In the genomic region with DNA sequence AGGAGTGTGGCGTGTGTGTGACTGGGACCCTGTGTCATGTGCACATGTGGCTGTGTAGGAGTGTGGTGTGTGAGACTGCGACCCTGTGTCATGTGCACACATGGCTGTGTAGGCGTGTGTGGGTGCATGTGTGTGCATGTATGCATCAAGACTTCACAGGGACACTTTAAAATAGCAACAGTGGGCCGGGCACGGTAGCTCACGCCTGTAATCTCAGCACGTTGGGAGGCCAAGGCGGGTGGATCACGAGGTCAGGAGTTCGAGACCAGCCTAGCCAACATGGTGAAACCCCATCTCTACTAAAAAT, we compare ENCODE assay signal across 13 cellular contexts. TPM values are rescaled to one million over a fixed set of nuclear protein-coding genes. Genes with fewer than 3 reads are reported as not detected.
"Had no signal": no experiment of that assay in that cellular context is flagged by ENCODE, and none has a peak within 500 bp of the region (broad histone marks: within the 10 kb centered on the region; RNA-seq: fewer than 3 reads in every experiment).

No MANE protein-coding gene starts in this region.

RNA-seq across cellular contexts. Expression of gene UTS2R, which starts 10.1 kb away (rescaled TPM):
- total RNA-seq: activated CD8-positive, alpha-beta memory T cell treated with anti-CD3 and anti-CD28 coated beads for 36 hours; activated T-cell treated with anti-CD3 and anti-CD28 coated beads, Interleukin-2, amount 50 U/mL, for 4 hours; activated T-helper 2 cell treated with anti-CD3 and anti-CD28 coated beads, Interferon-gamma antibody, Interleukin-2, Interleukin-4, amounts not matched to agents 10 μg/mL and 5 μg/mL and 100 μg/mL, durations not matched to agents 14 hours and 24 hours and 36 hours; astrocyte; colonic mucosa; endothelial cell of umbilical vein; esophagus mucosa; gastroesophageal sphincter; pulmonary artery endothelial cell; ureter had no signal
- polyA plus RNA-seq: endothelial cell of umbilical vein had no signal

RNA-seq across cellular contexts. Expression of gene TEX19, which starts 22.6 kb away (rescaled TPM):
- total RNA-seq: activated CD8-positive, alpha-beta memory T cell treated with anti-CD3 and anti-CD28 coated beads for 36 hours; activated T-helper 2 cell treated with anti-CD3 and anti-CD28 coated beads, Interferon-gamma antibody, Interleukin-2, Interleukin-4, amounts not matched to agents 10 μg/mL and 5 μg/mL and 100 μg/mL, durations not matched to agents 14 hours and 24 hours and 36 hours; astrocyte; colonic mucosa; dorsolateral prefrontal cortex; endothelial cell of umbilical vein; esophagus mucosa; gastroesophageal sphincter; left ventricle myocardium superior; pulmonary artery endothelial cell; right cardiac atrium; ureter had no signal
- polyA plus RNA-seq: right cardiac atrium had no signal
